8 cellular contexts compared by ENCODE assay signal in the genomic region with DNA sequence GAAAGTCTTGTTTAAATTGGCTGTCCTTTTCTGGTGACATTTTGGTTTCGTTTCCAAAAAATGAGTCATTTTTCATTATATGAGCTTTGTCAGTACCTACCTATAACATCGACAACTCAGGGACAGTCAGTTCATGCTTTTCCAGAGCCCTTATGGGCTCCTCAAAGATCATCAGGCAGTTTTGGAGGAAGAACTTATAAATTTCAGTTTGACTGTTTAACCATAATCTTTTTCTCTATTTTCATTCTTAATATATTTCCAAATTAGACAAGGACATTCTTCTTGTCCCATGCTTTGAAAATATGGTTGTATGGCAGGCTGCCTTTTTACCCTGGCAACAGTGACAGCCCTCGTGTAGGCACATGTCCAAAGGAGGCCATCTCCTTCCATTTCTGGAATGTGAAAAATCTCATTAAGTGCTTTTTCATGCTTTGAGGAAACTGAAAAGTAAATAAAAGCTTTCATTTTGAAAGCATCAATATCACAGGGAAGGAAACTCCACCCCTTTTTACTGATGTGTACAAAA. TPM values are rescaled to one million over a fixed set of nuclear protein-coding genes. Genes with fewer than 3 reads are reported as not detected.
DNase-seq lines count a peak whose midpoint lies in the region; ATAC-seq and TF ChIP-seq lines count a peak whose summit lies in the region.

No MANE protein-coding gene starts in this region.

- no peak for TF ChIP-seq POLR2A in Peyer's patch (IDR thresholded peaks at IDR 0.05)

- H3K4me3 Mint-ChIP-seq in stimulated activated naive B cell treated with anti-CD40 and anti-IgM and Interleukin-4, amounts not matched to agents 10 μg/mL and 1 μg/mL and 100 μg/mL, for 72 hours = peak overlapping the region; percentile 66 to 67
- no peak overlapping the region for H3K4me3 Mint-ChIP-seq in progenitor cell of endocrine pancreas (ENCODE audit: low read depth)

- H3K36me3 ChIP-seq in Peyer's patch = no peaks in the 10 kb centered on the region

- H3K27ac Mint-ChIP-seq in stimulated activated naive B cell treated with anti-CD40 and anti-IgM and Interleukin-4, amounts not matched to agents 10 μg/mL and 1 μg/mL and 100 μg/mL, for 72 hours = peak overlapping the region; percentile 92
- H3K27ac Mint-ChIP-seq in progenitor cell of endocrine pancreas = no peak overlapping the region

- no peaks in the 10 kb centered on the region for H3K9me3 ChIP-seq in Peyer's patch

- DNase-seq in NCI-H2171 treated with DMSO at 0.1 percent for 48 hours (lab: John Stamatoyannopoulos, UW) (peak; percentile 38), NCI-H2171 (lab: John Stamatoyannopoulos, UW) (no peak), HFF-Myc (ENCODE audit: extremely low read depth, low read depth) (peak; percentile 68), Peyer's patch (no peak), epidermal melanocyte (ENCODE audit: insufficient read length, low spot score) (peak; percentile 88), progenitor cell of endocrine pancreas (ENCODE audit: low spot score, unreplicated experiment) (no peak), NCI-H226 (no peak)
- DNase-seq in stimulated activated naive B cell treated with anti-CD40 and anti-IgM and Interleukin-4, amounts not matched to agents 10 μg/mL and 1 μg/mL and 100 μg/mL, for 72 hours = no peak

- no peaks in the 10 kb centered on the region for H3K36me3 Mint-ChIP-seq in stimulated activated naive B cell treated with anti-CD40 and anti-IgM and Interleukin-4, amounts not matched to agents 10 μg/mL and 1 μg/mL and 100 μg/mL, for 72 hours
- no peaks in the 10 kb centered on the region for H3K36me3 Mint-ChIP-seq in progenitor cell of endocrine pancreas (ENCODE audit: insufficient read depth)

- H3K27me3 Mint-ChIP-seq in stimulated activated naive B cell treated with anti-CD40 and anti-IgM and Interleukin-4, amounts not matched to agents 10 μg/mL and 1 μg/mL and 100 μg/mL, for 72 hours = no peaks in the 10 kb centered on the region
- peaks cover 8% of the 10 kb centered on the region for H3K27me3 Mint-ChIP-seq in progenitor cell of endocrine pancreas

- peaks cover 0 to 7% of the 10 kb centered on the region in 2 donors for H3K9me3 Mint-ChIP-seq in stimulated activated naive B cell treated with anti-CD40 and anti-IgM and Interleukin-4, amounts not matched to agents 10 μg/mL and 1 μg/mL and 100 μg/mL, for 72 hours
- H3K9me3 Mint-ChIP-seq in progenitor cell of endocrine pancreas (ENCODE audit: low read depth) = peaks cover 3% of the 10 kb centered on the region

- no peaks in the 10 kb centered on the region for H3K27me3 ChIP-seq in Peyer's patch

- H3K27ac ChIP-seq in Peyer's patch = peak overlapping the region; percentile 35 to 56 (median 52)

- H3K4me3 ChIP-seq in HFF-Myc (replicated peaks; ENCODE audit: low read depth, low read length) (no peak overlapping the region), Peyer's patch (no peak overlapping the region)

- peak; percentile 65 to 71 for ATAC-seq in stimulated activated naive B cell treated with anti-CD40 and anti-IgM and Interleukin-4, amounts not matched to agents 10 μg/mL and 1 μg/mL and 100 μg/mL, for 72 hours (replicated peaks)

- peaks cover 22 to 63% of the 10 kb centered on the region in 2 donors for H3K4me1 Mint-ChIP-seq in stimulated activated naive B cell treated with anti-CD40 and anti-IgM and Interleukin-4, amounts not matched to agents 10 μg/mL and 1 μg/mL and 100 μg/mL, for 72 hours
- peaks cover 16% of the 10 kb centered on the region for H3K4me1 Mint-ChIP-seq in progenitor cell of endocrine pancreas (ENCODE audit: low read depth)

- TF ChIP-seq CTCF in HFF-Myc (IDR thresholded peaks at IDR 0.05; ENCODE audit: low read depth, low read length, missing control alignments) (no peak), Peyer's patch (IDR thresholded peaks at IDR 0.05) (no peak), progenitor cell of endocrine pancreas (IDR thresholded peaks at IDR 0.05; ENCODE audit: unreplicated experiment) (no peak)

- H3K4me1 ChIP-seq in Peyer's patch = peaks cover 5 to 28% (median 10%) of the 10 kb centered on the region in 4 donors

RNA-seq across cellular contexts. Expression of a gene that starts 7.3 kb away (rescaled TPM):
- 1 to 10 TPM in 3 of 4 donors, not detected in 1; 1.3 to 6.3 (median 1.6) TPM for total RNA-seq in Peyer's patch
- total RNA-seq in progenitor cell of endocrine pancreas = 18.7 and 25.3 TPM in 2 replicates

RNA-seq across cellular contexts. Expression of a gene that starts 23.2 kb away (rescaled TPM):
- total RNA-seq in Peyer's patch (10 to 100 TPM; 38.8 to 70.2 (median 52.0) TPM), progenitor cell of endocrine pancreas (33.9 and 34.5 TPM in 2 replicates)

Comparison
In these comparisons a context has a peak if more than half of its experiments do, and no peak if none do; other contexts are left out.
1. DNase-seq: peak in NCI-H2171 treated with DMSO at 0.1 percent for 48 hours (single experiment), HFF-Myc (single experiment) and epidermal melanocyte (single experiment); none in NCI-H2171 (single experiment), Peyer's patch (0 of 3), stimulated activated naive B cell treated with anti-CD40 and anti-IgM and Interleukin-4, amounts not matched to agents 10 μg/mL and 1 μg/mL and 100 μg/mL, for 72 hours (single experiment), progenitor cell of endocrine pancreas (single experiment) and NCI-H226 (single experiment).